8 cellular contexts compared by ENCODE assay signal in genomic region chr7:101085000-101085948, GRCh38. TPM values are rescaled to one million over a fixed set of nuclear protein-coding genes. Genes with fewer than 3 reads are reported as not detected.
DNase-seq lines count a peak whose midpoint lies in the region; ATAC-seq and TF ChIP-seq lines count a peak whose summit lies in the region.

A gene with protein sequence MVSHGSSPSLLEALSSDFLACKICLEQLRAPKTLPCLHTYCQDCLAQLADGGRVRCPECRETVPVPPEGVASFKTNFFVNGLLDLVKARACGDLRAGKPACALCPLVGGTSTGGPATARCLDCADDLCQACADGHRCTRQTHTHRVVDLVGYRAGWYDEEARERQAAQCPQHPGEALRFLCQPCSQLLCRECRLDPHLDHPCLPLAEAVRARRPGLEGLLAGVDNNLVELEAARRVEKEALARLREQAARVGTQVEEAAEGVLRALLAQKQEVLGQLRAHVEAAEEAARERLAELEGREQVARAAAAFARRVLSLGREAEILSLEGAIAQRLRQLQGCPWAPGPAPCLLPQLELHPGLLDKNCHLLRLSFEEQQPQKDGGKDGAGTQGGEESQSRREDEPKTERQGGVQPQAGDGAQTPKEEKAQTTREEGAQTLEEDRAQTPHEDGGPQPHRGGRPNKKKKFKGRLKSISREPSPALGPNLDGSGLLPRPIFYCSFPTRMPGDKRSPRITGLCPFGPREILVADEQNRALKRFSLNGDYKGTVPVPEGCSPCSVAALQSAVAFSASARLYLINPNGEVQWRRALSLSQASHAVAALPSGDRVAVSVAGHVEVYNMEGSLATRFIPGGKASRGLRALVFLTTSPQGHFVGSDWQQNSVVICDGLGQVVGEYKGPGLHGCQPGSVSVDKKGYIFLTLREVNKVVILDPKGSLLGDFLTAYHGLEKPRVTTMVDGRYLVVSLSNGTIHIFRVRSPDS (plus strand): TSS chr7:101085481. CDS start chr7:101087313, 1,832 bp downstream.

- peaks cover 22 to 45% (median 25%) of the 10 kb centered on the region in 3 donors for H3K4me1 Mint-ChIP-seq in CD8-positive, alpha-beta memory T cell
- H3K4me1 Mint-ChIP-seq in natural killer cell = peaks cover 26 to 45% of the 10 kb centered on the region in 2 donors

- H3K9me3 Mint-ChIP-seq in CD8-positive, alpha-beta memory T cell = no peaks in the 10 kb centered on the region
- H3K9me3 Mint-ChIP-seq in natural killer cell = no peaks in the 10 kb centered on the region

- peak; percentile 49 to 81 for TF ChIP-seq POLR2A in Peyer's patch (IDR thresholded peaks at IDR 0.05)

- peak within 1 kb of the TSS; percentile 94 for H3K9ac ChIP-seq in fibroblast of lung (ENCODE audit: insufficient read depth, low read length)

- H3K9me3 ChIP-seq in CD8-positive, alpha-beta memory T cell (ENCODE audit: low read length) = no peaks in the 10 kb centered on the region
- H3K9me3 ChIP-seq in Peyer's patch (no peaks in the 10 kb centered on the region), fibroblast of lung (ENCODE audit: control insufficient read depth, insufficient read depth, low read depth, low read length) (no peaks in the 10 kb centered on the region)

- H3K4me3 Mint-ChIP-seq in CD8-positive, alpha-beta memory T cell = peak within 1 kb of the TSS; percentile 97 to 100 (median 99)
- peak within 1 kb of the TSS; percentile 89 for H3K4me3 Mint-ChIP-seq in natural killer cell

- H3K36me3 Mint-ChIP-seq in CD8-positive, alpha-beta memory T cell = peaks cover 0 to 34% (median 0%) of the 10 kb centered on the region in 3 donors
- no peaks in the 10 kb centered on the region for H3K36me3 Mint-ChIP-seq in natural killer cell

- peak; percentile 68 to 85 (median 70) for DNase-seq in CD8-positive, alpha-beta memory T cell
- peak; percentile 95 for DNase-seq in GM20000 (ENCODE audit: low spot score)
- peak in 66 of 76 experiments; percentile 6 to 76 (median 60) for DNase-seq in HUDEP-2 (lab: John Stamatoyannopoulos, UW; ENCODE audit: unreplicated experiment in 76 of 76)
- DNase-seq in Peyer's patch = peak; percentile 87 to 96 (median 95)
- DNase-seq in activated T-helper 1 cell treated with Interleukin-2 at 50 U/mL for 16 hours (ENCODE audit: low read depth) = peak; percentile 63
- peak; percentile 77 to 78 for DNase-seq in fibroblast of lung (ENCODE audit: low read depth in 2 of 2)
- DNase-seq in natural killer cell = peak; percentile 73
- DNase-seq in stimulated activated naive CD4-positive, alpha-beta T cell treated with Interleukin-2 at 50 U/mL for 16 hours (lab: John Stamatoyannopoulos, UW) = peak; percentile 71

- peak within 1 kb of the TSS; percentile 85 for H3K4me3 ChIP-seq in CD8-positive, alpha-beta memory T cell (ENCODE audit: low read length)
- H3K4me3 ChIP-seq in Peyer's patch = peak within 1 kb of the TSS; percentile 70 to 80 (median 72)
- H3K4me3 ChIP-seq in fibroblast of lung (replicated peaks in 1 of 4; ENCODE audit: control extremely low read depth in 1 of 4, insufficient read depth in 1 of 4, low read depth in 3 of 4, low read length in 4 of 4) = peak within 1 kb of the TSS; percentile 91 to 95 (median 94)

- intact Hi-C loops in natural killer cell (cut with micrococcal nuclease) = no loop called here

- H3K36me3 ChIP-seq in CD8-positive, alpha-beta memory T cell (ENCODE audit: insufficient read depth, low read length) = peaks cover 8% of the 10 kb centered on the region
- peaks cover 0 to 35% (median 0%) of the 10 kb centered on the region in 3 donors for H3K36me3 ChIP-seq in Peyer's patch
- H3K36me3 ChIP-seq in fibroblast of lung (ENCODE audit: control insufficient read depth, insufficient read depth, low read length) = peaks cover 21% of the 10 kb centered on the region

- ATAC-seq in natural killer cell = peak; percentile 93 to 96 (median 95)

- H4K20me1 ChIP-seq in fibroblast of lung (ENCODE audit: control insufficient read depth, extremely low read depth, insufficient read depth, low read length) = no peaks in the 10 kb centered on the region

- peaks cover 26% of the 10 kb centered on the region for H3K4me1 ChIP-seq in CD8-positive, alpha-beta memory T cell (ENCODE audit: insufficient read depth, low read length)
- H3K4me1 ChIP-seq in Peyer's patch (peaks cover 0 to 27% (median 8%) of the 10 kb centered on the region in 4 donors), fibroblast of lung (ENCODE audit: control insufficient read depth, extremely low read depth, insufficient read depth, low read length) (no peaks in the 10 kb centered on the region)

- peak within 1 kb of the TSS; percentile 90 for H3K4me2 ChIP-seq in fibroblast of lung (ENCODE audit: extremely low read depth, insufficient read depth, low read length)

- POLR2A ChIA-PET in CD8-positive, alpha-beta memory T cell (lab: Charles Lee) = interaction anchor here (0.5 to 1.7 kb wide), 6 partner anchors 8 to 210 kb away, joined by 4 to 8 read pairs (median 4); partner anchors contain the start of genes SRRT and UFSP1

- peaks cover 43% of the 10 kb centered on the region for H3K79me2 ChIP-seq in fibroblast of lung (ENCODE audit: control insufficient read depth, insufficient read depth, low read length)

- H3K27ac ChIP-seq in CD8-positive, alpha-beta memory T cell (ENCODE audit: low read depth, low read length) = peak within 1 kb of the TSS; percentile 97
- peak within 1 kb of the TSS; percentile 88 to 95 (median 92) for H3K27ac ChIP-seq in Peyer's patch
- H3K27ac ChIP-seq in fibroblast of lung (ENCODE audit: insufficient read depth, low read length) = peak within 1 kb of the TSS; percentile 97

- TF ChIP-seq CTCF in GM20000 (IDR thresholded peaks at IDR 0.05; ENCODE audit: extremely low read depth, missing control alignments) = no peak
- no peak for TF ChIP-seq CTCF in Peyer's patch (IDR thresholded peaks at IDR 0.05)
- TF ChIP-seq CTCF in fibroblast of lung (conservative IDR thresholded peaks at IDR 0.05 in 1 of 2, IDR thresholded peaks at IDR 0.05 in 1 of 2; ENCODE audit: low read depth in 1 of 2, low read length in 2 of 2) = no peak
- no peak for TF ChIP-seq CTCF in natural killer cell (IDR thresholded peaks at IDR 0.05)

- H3K27me3 ChIP-seq in CD8-positive, alpha-beta memory T cell (ENCODE audit: insufficient read depth, low read length, poor library complexity, severe bottlenecking) = no peaks in the 10 kb centered on the region
- H3K27me3 ChIP-seq in Peyer's patch (no peaks in the 10 kb centered on the region), fibroblast of lung (ENCODE audit: control insufficient read depth, insufficient read depth, low read length) (no peaks in the 10 kb centered on the region)

- H2AFZ ChIP-seq in fibroblast of lung (ENCODE audit: low read length) = peak within 1 kb of the TSS; percentile 86

- H3K27ac Mint-ChIP-seq in CD8-positive, alpha-beta memory T cell = peak within 1 kb of the TSS; percentile 95 to 100 (median 99)
- peak within 1 kb of the TSS; percentile 90 to 99 for H3K27ac Mint-ChIP-seq in natural killer cell

- CTCF ChIA-PET in CD8-positive, alpha-beta memory T cell (lab: Charles Lee) = interaction anchor here (1.0 to 2.2 kb wide), 8 partner anchors 8 to 380 kb away, joined by 3 to 8 read pairs (median 3); partner anchors contain the start of gene POP7

- no peaks in the 10 kb centered on the region for H3K27me3 Mint-ChIP-seq in CD8-positive, alpha-beta memory T cell
- no peaks in the 10 kb centered on the region for H3K27me3 Mint-ChIP-seq in natural killer cell (ENCODE audit: low read depth in 2 of 2)

RNA-seq across cellular contexts. Expression of the gene that starts here (rescaled TPM):
- 10 to 100 TPM; 29.1 to 31.9 TPM for total RNA-seq in CD8-positive, alpha-beta memory T cell
- polyA plus RNA-seq in CD8-positive, alpha-beta memory T cell = 22.0 TPM
- total RNA-seq in Peyer's patch = 10 to 100 TPM; 19.4 to 43.7 (median 38.3) TPM
- total RNA-seq in fibroblast of lung = 21.8 and 27.6 TPM in 2 replicates
- polyA plus RNA-seq in fibroblast of lung = 4.7 and 6.0 TPM in 2 replicates
- polyA plus RNA-seq in fibroblast of lung (2012) = 11.3 and 16.2 TPM in 2 replicates
- polyA minus RNA-seq in fibroblast of lung (ENCODE audit: low replicate concordance) = 9.5 and 9.6 TPM in 2 replicates
- 10 to 100 TPM; 53.6 to 75.8 (median 63.9) TPM for total RNA-seq in natural killer cell

Comparison
In these comparisons a context has a peak if more than half of its experiments do, and no peak if none do; other contexts are left out.
1. Peak in every context shown above with its lines: DNase-seq, ATAC-seq, H3K4me3 ChIP-seq and H3K27ac ChIP-seq.